ENCODE assay signal across 8 cellular contexts in the genomic region with DNA sequence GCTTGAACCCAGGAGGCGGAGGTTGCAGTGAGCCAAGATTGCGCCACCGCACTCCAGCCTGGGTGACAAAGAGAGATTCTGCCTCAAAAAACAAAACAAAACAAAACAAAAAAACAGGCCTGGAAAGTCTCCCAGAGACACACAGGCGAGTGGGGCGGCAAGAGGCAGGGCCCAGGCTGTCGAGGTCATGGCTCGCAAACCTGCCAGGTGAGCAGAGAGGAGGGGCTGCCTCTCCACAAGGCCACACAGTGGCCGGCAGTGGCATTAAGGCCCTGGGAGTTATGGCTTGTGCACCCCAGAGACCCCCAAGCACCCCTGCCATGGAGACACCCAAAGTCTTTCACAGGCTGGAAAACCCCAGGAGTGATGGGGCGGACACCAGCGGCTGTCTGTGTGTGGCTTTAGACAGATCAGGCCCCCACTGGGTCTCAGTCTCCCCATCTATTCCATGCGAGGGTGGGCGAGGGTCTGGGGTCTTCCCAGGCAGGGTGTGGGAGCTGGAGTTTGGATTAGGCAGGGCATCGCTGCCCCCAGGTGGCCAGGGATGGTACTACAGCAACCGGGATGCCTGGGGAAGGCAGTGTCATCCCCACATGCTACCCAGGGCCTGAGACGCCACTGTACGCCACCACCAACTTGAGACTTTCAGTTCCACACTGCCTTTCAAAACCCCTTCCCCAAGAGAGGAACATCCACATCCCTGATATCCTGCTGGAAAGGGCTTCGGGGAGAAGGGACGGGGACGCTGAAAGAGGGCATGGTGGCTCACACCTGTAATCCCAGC. TPM values are rescaled to one million over a fixed set of nuclear protein-coding genes. Genes with fewer than 3 reads are reported as not detected.
A peak's percentile ranks its signal among the peaks of the same experiment; 100 is the strongest.
DNase-seq lines count a peak whose midpoint lies in the region; ATAC-seq and TF ChIP-seq lines count a peak whose summit lies in the region.

No MANE protein-coding gene starts in this region.

- peak; percentile 75 for ATAC-seq in IMR-90 (ENCODE audit: low read depth)
- ATAC-seq in left colon, result peak; percentile 44
- ATAC-seq in GM19035 (IDR thresholded peaks at IDR 0.05; ENCODE audit: unreplicated experiment), result no peak
- ATAC-seq in GM21390 (IDR thresholded peaks at IDR 0.05; ENCODE audit: unreplicated experiment), result no peak

- H3K4me3 ChIP-seq in IMR-90 (ENCODE audit: insufficient read depth, low read depth, low read length) (no peak overlapping the region), WI38 (ENCODE audit: low read depth, low read length) (no peak overlapping the region), mammary epithelial cell (replicated peaks in 1 of 3; ENCODE audit: insufficient read depth in 1 of 3, low read depth in 2 of 3, low read length in 3 of 3) (no peak overlapping the region)

- H2BK5ac ChIP-seq in IMR-90 (ENCODE audit: low read depth, low read length, poor library complexity, severe bottlenecking), result no peak overlapping the region

- H4K5ac ChIP-seq in IMR-90 (ENCODE audit: low read depth, low read length), result no peak overlapping the region

- intact Hi-C loops in IMR-90 (cut with micrococcal nuclease) (loop anchor here (1.0 to 2.0 kb wide), 3 partner anchors 108 to 278 kb away; partner anchors contain the start of gene TMEM51), mammary epithelial cell (cut with micrococcal nuclease) (loop anchor here (1.0 to 2.0 kb wide), 4 partner anchors 102 to 302 kb away; partner anchors contain the start of gene TMEM51), left colon (cut with DNase I, micrococcal nuclease) (loop anchor here in 1 of 2 donors (2.0 kb wide), 1 partner anchor 108 kb away; no protein-coding TSS in a partner anchor)

- in situ Hi-C loops in IMR-90 (cut with MboI; ENCODE audit: low sequenced_read_pairs) (no loop called here), mammary epithelial cell (cut with MboI; ENCODE audit: low sequenced_read_pairs in 2 of 2) (loop anchor here in 1 of 2 donors (25.0 kb wide), 1 partner anchor 294 kb away; no protein-coding TSS in a partner anchor)

- H2BK15ac ChIP-seq in IMR-90 (ENCODE audit: low read depth, low read length), result peak overlapping the region; percentile 80; the same call in 2 of the 3 replicates

- H3K18ac ChIP-seq in IMR-90 (ENCODE audit: low read depth, low read length), result no peak overlapping the region

- H3K27me3 ChIP-seq in IMR-90 (ENCODE audit: control insufficient read depth, insufficient read depth, low read length) (no peaks in the 10 kb centered on the region), mammary epithelial cell (ENCODE audit: insufficient read depth, low read length) (no peaks in the 10 kb centered on the region)

- peaks cover 29% of the 10 kb centered on the region for H3K4me1 ChIP-seq in IMR-90 (ENCODE audit: control insufficient read depth, insufficient read depth, low read length)
- H3K4me1 ChIP-seq in mammary epithelial cell (ENCODE audit: insufficient read depth, low read length), result peaks cover 15% of the 10 kb centered on the region

- BruUV-seq in IMR-90 (replicated peaks; lab: Mats Ljungman, UMichigan), result no TSS peak
- no TSS peak for BruUV-seq in mammary epithelial cell (replicated peaks; lab: Mats Ljungman, UMichigan)

- H2BK120ac ChIP-seq in IMR-90 (ENCODE audit: low read depth, low read length), result no peak overlapping the region

- no peak overlapping the region for H3K56ac ChIP-seq in IMR-90 (ENCODE audit: extremely low read depth, insufficient read depth, low read length)

- POLR2A ChIA-PET in IMR-90 (lab: Charles Lee; ENCODE audit: unreplicated experiment), result no interaction called here

- H3K9me3 ChIP-seq in IMR-90 (ENCODE audit: control insufficient read depth, insufficient read depth, low read length) (no peaks in the 10 kb centered on the region), mammary epithelial cell (replicated peaks; ENCODE audit: insufficient read depth, low read length) (no peaks in the 10 kb centered on the region)

- dilution Hi-C loops in IMR-90 (cut with HindIII; ENCODE audit: low sequenced_read_pairs, unreplicated experiment) (no loop called here), mammary epithelial cell (cut with HindIII; ENCODE audit: low sequenced_read_pairs) (loop anchor here (25.0 kb wide), 1 partner anchor 306 kb away; the partner anchor contains the start of genes SLC25A34 and TMEM82)

- H4K20me1 ChIP-seq in IMR-90 (ENCODE audit: insufficient read depth, low read length), result peaks cover 7% of the 10 kb centered on the region
- no peaks in the 10 kb centered on the region for H4K20me1 ChIP-seq in mammary epithelial cell (ENCODE audit: insufficient read depth, low read length)

- TF ChIP-seq CTCF in IMR-90 (conservative IDR thresholded peaks at IDR 0.05; ENCODE audit: low read depth, low read length), result peak; percentile 90
- peak; percentile 99 for TF ChIP-seq CTCF in WI38 (IDR thresholded peaks at IDR 0.05; ENCODE audit: low read depth, low read length)
- peak; percentile 94 to 95 for TF ChIP-seq CTCF in mammary epithelial cell (conservative IDR thresholded peaks at IDR 0.05 in 1 of 2, IDR thresholded peaks at IDR 0.05 in 1 of 2; ENCODE audit: extremely low read depth in 1 of 2, insufficient read depth in 1 of 2, low read depth in 1 of 2, low read length in 2 of 2)

- H2AFZ ChIP-seq in IMR-90 (replicated peaks; ENCODE audit: low read length, poor library complexity) (peak overlapping the region; percentile 73), mammary epithelial cell (ENCODE audit: low read depth, low read length) (no peak overlapping the region)

- H3K14ac ChIP-seq in IMR-90 (replicated peaks; ENCODE audit: low read depth, low read length), result no peak overlapping the region

- H2BK20ac ChIP-seq in IMR-90 (ENCODE audit: low read depth, low read length), result peak overlapping the region; percentile 69; the same call in 1 of the 2 replicates

- H3K27ac ChIP-seq in IMR-90 (ENCODE audit: insufficient read depth, low read length), result no peak overlapping the region
- no peak overlapping the region for H3K27ac ChIP-seq in mammary epithelial cell (ENCODE audit: insufficient read depth, low read depth, low read length)

- CTCF ChIA-PET in IMR-90 (lab: Yijun Ruan, JAX), result interaction anchor here (0.6 to 2.2 kb wide), 4 partner anchors 10 to 113 kb away, joined by 3 to 25 read pairs (median 4); no protein-coding TSS in a partner anchor
- CTCF ChIA-PET in mammary epithelial cell (lab: Charles Lee; ENCODE audit: low non-redundant PET), result interaction anchor here (0.6 to 1.4 kb wide), 2 partner anchors 99 to 108 kb away, joined by 6 to 7 read pairs; no protein-coding TSS in a partner anchor

- no peaks in the 10 kb centered on the region for H3K79me2 ChIP-seq in mammary epithelial cell (ENCODE audit: insufficient read depth, low read length)

- H3K79me1 ChIP-seq in IMR-90 (ENCODE audit: low read depth in 1 of 2, low read length in 2 of 2), result peaks cover 0 to 10% of the 10 kb centered on the region in 2 experiments; a peak in 1 of 4 replicates

- no peak overlapping the region for H3K23ac ChIP-seq in IMR-90 (ENCODE audit: low read depth, low read length)

- peak overlapping the region; percentile 99 for H2AK5ac ChIP-seq in IMR-90 (ENCODE audit: low read depth, low read length)

- no CpG with 5 or more reads among the region's 19 CpGs for WGBS in IMR-90 (ENCODE audit: extremely low coverage in 2 of 2, insufficient read length in 1 of 2), 2 experiments
- 63% methylated on average over 16 of the region's 19 CpGs for WGBS in mammary epithelial cell (ENCODE audit: low coverage, missing lambda C conversion rate)

- no peak overlapping the region for H4K91ac ChIP-seq in IMR-90 (ENCODE audit: insufficient read depth, low read depth, low read length)

- H3K36me3 ChIP-seq in IMR-90 (ENCODE audit: control insufficient read depth, insufficient read depth, low read length), result peaks cover 6% of the 10 kb centered on the region
- peaks cover 3% of the 10 kb centered on the region for H3K36me3 ChIP-seq in mammary epithelial cell (ENCODE audit: insufficient read depth, low read length)

- no peak overlapping the region for H4K8ac ChIP-seq in IMR-90 (ENCODE audit: low read depth in 2 of 2, low read length in 2 of 2)

- H3K4me2 ChIP-seq in IMR-90 (ENCODE audit: low read depth, low read length), result no peak overlapping the region
- H3K4me2 ChIP-seq in mammary epithelial cell (ENCODE audit: insufficient read depth, low read depth, low read length), result no peak overlapping the region

- H3K4ac ChIP-seq in IMR-90 (ENCODE audit: low read depth, low read length), result peak overlapping the region; percentile 67; the same call in 1 of the 2 replicates

- H3K9ac ChIP-seq in IMR-90 (ENCODE audit: low read depth, low read length) (no peak overlapping the region), mammary epithelial cell (ENCODE audit: insufficient read depth, low read length) (no peak overlapping the region)

- peaks cover 15% of the 10 kb centered on the region for H3K9me1 ChIP-seq in IMR-90 (ENCODE audit: insufficient read depth, low read length)

- H2AK9ac ChIP-seq in IMR-90 (replicated peaks; ENCODE audit: low read depth, low read length, poor library complexity), result peak overlapping the region; percentile 86

- TF ChIP-seq POLR2A in IMR-90 (IDR thresholded peaks at IDR 0.05; ENCODE audit: low read depth, low read length), result 0 out of 2 replicates have a peak, but pooled peaks have one; percentile 35

- peak; percentile 92 for TF ChIP-seq RAD21 in IMR-90 (IDR thresholded peaks at IDR 0.05; ENCODE audit: low read length)

- peak; percentile 51 for DNase-seq in EH (ENCODE audit: low read depth)
- DNase-seq in IMR-90, result peak; percentile 36
- DNase-seq in mammary epithelial cell, result no peak
- peak in 1 of 2 donors; percentile 84 for DNase-seq in left colon
- DNase-seq in stimulated activated CD4-positive, alpha-beta T cell treated with anti-CD3 and anti-CD28 coated beads, Interleukin-4, amount 100 ng/mL, for 24 hours, result peak; percentile 81

RNA-seq across cellular contexts. Expression of gene CTRC, which starts 7.3 kb away (rescaled TPM):
- not detected in 2 replicates for total RNA-seq in IMR-90 (2012; rRNA removed)
- polyA plus RNA-seq in IMR-90 (2012; rRNA removed), result not detected in 2 replicates
- not detected in 2 replicates for polyA plus RNA-seq in IMR-90 (2012; cell fraction: cytosol; rRNA removed)
- 0.86 and 1.7 TPM in 2 replicates for polyA plus RNA-seq in IMR-90 (2012; cell fraction: nucleus; rRNA removed; ENCODE audit: low replicate concordance)
- total RNA-seq in mammary epithelial cell, result not detected
- not detected for polyA plus RNA-seq in mammary epithelial cell
- polyA minus RNA-seq in mammary epithelial cell, result not detected
- total RNA-seq in left colon, result 1 to 10 TPM in 1 of 2 donors, not detected in 1; 1.9 TPM

RNA-seq across cellular contexts. Expression of gene EFHD2, which starts 21.3 kb away (rescaled TPM):
- total RNA-seq in IMR-90 (2012; rRNA removed), result 22.6 and 23.1 TPM in 2 replicates
- 58.9 and 72.7 TPM in 2 replicates for polyA plus RNA-seq in IMR-90 (2012; rRNA removed)
- polyA plus RNA-seq in IMR-90 (2012; cell fraction: cytosol; rRNA removed), result 59.0 and 96.1 TPM in 2 replicates
- polyA plus RNA-seq in IMR-90 (2012; cell fraction: nucleus; rRNA removed; ENCODE audit: low replicate concordance), result 77.3 and 108 TPM in 2 replicates
- 10 to 100 TPM; 17.8 to 56.2 TPM for total RNA-seq in mammary epithelial cell
- 61.9 TPM for polyA plus RNA-seq in mammary epithelial cell
- polyA minus RNA-seq in mammary epithelial cell, result 17.1 TPM
- total RNA-seq in left colon, result 100 to 1,000 TPM; 164 to 178 TPM

RNA-seq across cellular contexts. Expression of gene CELA2A, which starts 25.6 kb away (rescaled TPM):
- not detected in 2 replicates for total RNA-seq in IMR-90 (2012; rRNA removed)
- polyA plus RNA-seq in IMR-90 (2012; rRNA removed), result not detected in 2 replicates
- polyA plus RNA-seq in IMR-90 (2012; cell fraction: cytosol; rRNA removed), result not detected in 2 replicates
- not detected in 2 replicates for polyA plus RNA-seq in IMR-90 (2012; cell fraction: nucleus; rRNA removed; ENCODE audit: low replicate concordance)
- not detected for total RNA-seq in mammary epithelial cell
- polyA plus RNA-seq in mammary epithelial cell, result not detected
- polyA minus RNA-seq in mammary epithelial cell, result not detected
- not detected for total RNA-seq in left colon

RNA-seq across cellular contexts. Expression of gene CELA2B, which starts 44.9 kb away (rescaled TPM):
- total RNA-seq in IMR-90 (2012; rRNA removed), result not detected in 2 replicates
- polyA plus RNA-seq in IMR-90 (2012; rRNA removed), result not detected in 2 replicates
- 0.05 TPM in 1 of 2 replicates, not detected in the other for polyA plus RNA-seq in IMR-90 (2012; cell fraction: cytosol; rRNA removed)
- not detected in 2 replicates for polyA plus RNA-seq in IMR-90 (2012; cell fraction: nucleus; rRNA removed; ENCODE audit: low replicate concordance)
- total RNA-seq in mammary epithelial cell, result not detected
- polyA plus RNA-seq in mammary epithelial cell, result not detected
- not detected for polyA minus RNA-seq in mammary epithelial cell
- not detected for total RNA-seq in left colon

Comparison
In these comparisons a context has a peak if more than half of its experiments do, and no peak if none do; other contexts are left out.
1. ATAC-seq: peak in IMR-90 (single experiment) and left colon (single experiment); none in GM19035 (single experiment) and GM21390 (single experiment).
2. Peak in every context shown above with its lines, with median percentiles within 50 percentile points of each other: CTCF ChIP-seq.